26 cellular contexts compared by ENCODE assay signal in the genomic region with DNA sequence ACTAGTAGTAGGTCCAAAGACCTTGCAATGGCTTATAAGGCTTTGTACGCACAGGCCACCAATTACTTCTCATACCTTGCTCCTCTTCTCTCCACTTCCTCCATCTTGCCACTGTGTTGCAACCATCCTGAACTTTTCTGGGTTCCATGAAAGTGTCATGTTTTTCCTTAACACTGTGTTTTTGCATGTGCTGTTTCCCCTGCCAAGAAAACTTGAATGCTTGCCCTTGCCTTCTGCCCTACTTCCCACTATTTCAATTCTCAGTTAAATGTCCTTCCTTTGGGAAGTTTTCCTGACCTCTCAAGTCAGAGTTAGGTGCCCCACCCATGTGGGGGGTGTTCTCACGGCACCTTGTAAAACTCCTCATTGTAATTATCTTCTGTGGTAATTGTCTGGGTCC.
"Had no signal": no experiment of that assay in that cellular context is flagged by ENCODE, and none has a peak within 500 bp of the region (broad histone marks: within the 10 kb centered on the region; RNA-seq: fewer than 3 reads in every experiment).

No MANE protein-coding gene starts in this region.

- ATAC-seq: activated CD8-positive, alpha-beta T cell treated with anti-CD3 and anti-CD28 coated beads for 36 hours; activated T-cell treated with anti-CD3 and anti-CD28 coated beads, Interleukin-2, amount 50 U/mL, for 72 hours; foreskin keratinocyte; stimulated activated memory B cell treated with anti-CD40 and anti-IgM and Interleukin-4, amounts not matched to agents 10 μg/mL and 1 μg/mL and 100 μg/mL, for 72 hours; stimulated activated naive CD8-positive, alpha-beta T cell treated with anti-CD3 and anti-CD28 coated beads, Interleukin-15, amount 100 ng/mL, for 72 hours; upper lobe of right lung had no signal

- H3K36me3 ChIP-seq: colonic mucosa, esophagus squamous epithelium, neutrophil, thyroid gland, upper lobe of right lung had no signal

- H3K4me1 ChIP-seq: colonic mucosa, upper lobe of right lung had no signal

- H3K4me2 ChIP-seq: smooth muscle cell had no signal

- H3K27me3 ChIP-seq: colonic mucosa, esophagus squamous epithelium, foreskin keratinocyte, neutrophil, thyroid gland, upper lobe of right lung had no signal

- DNase-seq: activated B cell treated with CpG ODN at 0.5 μM for 24 hours; activated CD4-positive, alpha-beta T cell treated with anti-CD3 and anti-CD28 coated beads, Interleukin-2, amount 50 U/mL, for 1 hour; activated CD8-positive, alpha-beta T cell treated with anti-CD3 and anti-CD28 coated beads for 36 hours; activated naive CD4-positive, alpha-beta T cell treated with Interleukin-2 at 50 U/mL for 16 hours; activated naive CD8-positive, alpha-beta T cell treated with anti-CD3 and anti-CD28 coated beads for 36 hours; activated T-cell treated with anti-CD3 and anti-CD28 coated beads for 4 hours; activated T-cell treated with anti-CD3 and anti-CD28 coated beads, Interleukin-2, amount 50 U/mL, for 72 hours; colonic mucosa; effector CD8-positive, alpha-beta T cell; esophagus squamous epithelium; foreskin keratinocyte; glutamatergic neuron; naive B cell; nephron progenitor cell; stimulated activated CD4-positive, alpha-beta T cell treated with anti-CD3 and anti-CD28 coated beads, Interleukin-1b, Interleukin-23, amount 100 ng/mL, for 48 hours; stimulated activated CD4-positive, alpha-beta T cell treated with anti-CD3 and anti-CD28 coated beads, Interleukin-4, amount 100 ng/mL, for 4 hours; stimulated activated CD8-positive, alpha-beta memory T cell treated with anti-CD3 and anti-CD28 coated beads, Interleukin-4, amount 100 ng/mL, for 48 hours; stimulated activated naive CD8-positive, alpha-beta T cell treated with anti-CD3 and anti-CD28 coated beads, Interleukin-15, amount 100 ng/mL, for 72 hours; substantia nigra; T-helper 1 cell; upper lobe of right lung had no signal

- H3K4me3 ChIP-seq: colonic mucosa, esophagus squamous epithelium, smooth muscle cell, thyroid gland, upper lobe of right lung had no signal

- H3K27ac ChIP-seq: colonic mucosa, epithelial cell of prostate, esophagus squamous epithelium, foreskin keratinocyte, neutrophil, thyroid gland, upper lobe of right lung had no signal

- H3K9me3 ChIP-seq: colonic mucosa, esophagus squamous epithelium, neutrophil, thyroid gland, upper lobe of right lung had no signal
